22 cellular contexts compared by ENCODE assay signal in genomic region chr11:62137881-62138629, GRCh38. TPM values are rescaled to one million over a fixed set of nuclear protein-coding genes. Genes with fewer than 3 reads are reported as not detected.
DNase-seq lines count a peak whose midpoint lies in the region; ATAC-seq, FAIRE-seq and TF ChIP-seq lines count a peak whose summit lies in the region.
"Had no signal": no experiment of that assay in that cellular context is flagged by ENCODE, and none has a peak within 500 bp of the region (broad histone marks: within the 10 kb centered on the region; RNA-seq: fewer than 3 reads in every experiment).

No MANE protein-coding gene starts in this region.

- H3K9me3 Mint-ChIP-seq in type B pancreatic cell = no peaks in the 10 kb centered on the region
- H3K9me3 Mint-ChIP-seq: CD4-positive, alpha-beta T cell had no signal

- FAIRE-seq in K562 (lab: Jason Lieb, UNC) = no peak

- H3K4me1 Mint-ChIP-seq in type B pancreatic cell (ENCODE audit: unreplicated experiment) = no peaks in the 10 kb centered on the region

- H3K27me3 ChIP-seq in SK-N-SH (ENCODE audit: insufficient read depth) (no peaks in the 10 kb centered on the region), K562 (ENCODE audit: control insufficient read depth in 2 of 2, insufficient read depth in 2 of 2, low read length in 2 of 2) (no peaks in the 10 kb centered on the region)
- H3K27me3 ChIP-seq: BE2C had no signal

- H3K27ac ChIP-seq in SK-N-SH (ENCODE audit: low read depth in 2 of 2, low read length in 1 of 2) (no peak overlapping the region), K562 (ENCODE audit: extremely low read depth, low read depth, low read length) (no peak overlapping the region)
- H3K27ac ChIP-seq: 22Rv1, GM23248, SK-N-MC had no signal

- TF ChIP-seq EP300 in SK-N-SH (IDR thresholded peaks at IDR 0.05; ENCODE audit: borderline replicate concordance in 1 of 2, low read depth in 1 of 2, low read length in 1 of 2) (no peak), K562 (IDR thresholded peaks at IDR 0.05; ENCODE audit: low read length) (no peak)

- H3K9me1 ChIP-seq in K562 (ENCODE audit: control insufficient read depth, insufficient read depth, low read length) = peaks cover 4% of the 10 kb centered on the region

- TF ChIP-seq RAD21 in SK-N-SH (IDR thresholded peaks at IDR 0.05; ENCODE audit: low read length) = no peak
- no peak for TF ChIP-seq RAD21 in K562 (CRISPR knock-in tag; conservative IDR thresholded peaks at IDR 0.05 in 1 of 2, IDR thresholded peaks at IDR 0.05 in 1 of 2)

- H3K9ac ChIP-seq in SK-N-SH = no peak overlapping the region
- H3K9ac ChIP-seq in K562 (ENCODE audit: insufficient read depth in 1 of 2, low read depth in 2 of 2, low read length in 2 of 2) = peak overlapping the region in 1 of 2 experiments; percentile 28; a peak in 1 of 4 replicates
- H3K9ac ChIP-seq: GM23248 had no signal

- WGBS in SK-N-SH (ENCODE audit: low lambda C conversion rate) = 90% methylated on average over 13 of the region's 14 CpGs
- 96% methylated on average over 13 of the region's 14 CpGs for WGBS in K562 (ENCODE audit: insufficient coverage, low coverage, missing lambda C conversion rate)

- H3K4me1 ChIP-seq in SK-N-SH (ENCODE audit: control insufficient read depth in 1 of 2, insufficient read depth in 2 of 2, low read depth in 1 of 2, low read length in 1 of 2) (no peaks in the 10 kb centered on the region; a peak in 1 of 4 replicates), K562 (replicated peaks in 1 of 2; ENCODE audit: control insufficient read depth in 2 of 2, insufficient read depth in 2 of 2, low read length in 2 of 2) (peaks cover 0 to 11% of the 10 kb centered on the region in 2 experiments; a peak in 1 of 5 replicates)
- H3K4me1 ChIP-seq: BE2C had no signal

- peaks cover 3% of the 10 kb centered on the region for H3F3A ChIP-seq in SK-N-SH (replicated peaks; ENCODE audit: insufficient read depth)

- intact Hi-C loops in K562 (cut with micrococcal nuclease) = no loop called here

- POLR2A ChIA-PET in SK-N-SH (lab: Yijun Ruan, JAX) = no interaction called here
- POLR2A ChIA-PET in K562 (lab: Yijun Ruan, JAX) = interaction anchor here (0.6 to 3.9 kb wide), 3 partner anchors 14 to 1880 kb away, joined by 3 to 14 read pairs (median 5); partner anchors contain the start of gene INCENP

- peaks cover 55% of the 10 kb centered on the region for H3K79me2 ChIP-seq in SK-N-SH (ENCODE audit: insufficient read depth)
- H3K79me2 ChIP-seq in K562 (ENCODE audit: control insufficient read depth, insufficient read depth, low read length) = peaks cover 35% of the 10 kb centered on the region

- H2AFZ ChIP-seq in SK-N-SH (ENCODE audit: low read depth) = no peak overlapping the region
- no peak overlapping the region for H2AFZ ChIP-seq in K562 (ENCODE audit: low read depth, low read length)
- H2AFZ ChIP-seq: GM23248 had no signal

- CTCF ChIA-PET in SK-N-SH (lab: Yijun Ruan, JAX) (interaction anchor here (1.4 to 2.1 kb wide), 2 partner anchors 30 to 34 kb away, joined by 4 to 8 read pairs; no protein-coding TSS in a partner anchor), K562 (lab: Yijun Ruan, JAX; ENCODE audit: low intra/inter-chr PET ratio) (no interaction called here)

- H3K4me3 Mint-ChIP-seq in type B pancreatic cell = no peak overlapping the region
- H3K4me3 Mint-ChIP-seq: CD4-positive, alpha-beta T cell had no signal

- no peak overlapping the region for H3K27ac Mint-ChIP-seq in type B pancreatic cell
- H3K27ac Mint-ChIP-seq: CD4-positive, alpha-beta T cell had no signal

- H3K4me2 ChIP-seq in SK-N-SH = no peak overlapping the region
- H3K4me2 ChIP-seq in K562 (ENCODE audit: insufficient read depth, low read length) = no peak overlapping the region

- no peaks in the 10 kb centered on the region for H3K9me2 ChIP-seq in SK-N-SH

- H3K4me3 ChIP-seq in SK-N-SH (ENCODE audit: low read depth in 2 of 2, low read length in 1 of 2) (no peak overlapping the region), K562 (no peak overlapping the region)
- H3K4me3 ChIP-seq: GM23248, SK-N-MC had no signal

- no peak for TF ChIP-seq POLR2A in K562 (conservative IDR thresholded peaks at IDR 0.05)

- H3K36me3 ChIP-seq in SK-N-SH (replicated peaks in 1 of 2; ENCODE audit: control insufficient read depth in 1 of 2, insufficient read depth in 2 of 2, low read length in 1 of 2) = peaks cover 1 to 40% of the 10 kb centered on the region in 2 experiments
- peaks cover 89% of the 10 kb centered on the region; the same call in 2 of the 3 replicates for H3K36me3 ChIP-seq in K562 (ENCODE audit: control insufficient read depth, insufficient read depth, low read length)

- TF ChIP-seq CTCF in SK-N-SH (IDR thresholded peaks at IDR 0.05) (no peak), K562 (IDR thresholded peaks at IDR 0.05 in 2 of 3, conservative IDR thresholded peaks at IDR 0.05 in 1 of 3; ENCODE audit: insufficient read depth in 2 of 3, low read depth in 1 of 3, low read length in 3 of 3) (no peak), type B pancreatic cell (conservative IDR thresholded peaks at IDR 0.05) (no peak)

- H3K27me3 Mint-ChIP-seq in type B pancreatic cell = no peaks in the 10 kb centered on the region
- H3K27me3 Mint-ChIP-seq: CD4-positive, alpha-beta T cell had no signal

- DNase-seq in SK-N-SH = peak; percentile 6
- DNase-seq in K562 (ENCODE audit: extremely low read depth in 1 of 4, low spot score in 3 of 4) = no peak
- peak; percentile 40 for DNase-seq in left lobe of liver (ENCODE audit: low spot score)
- peak; percentile 63 for DNase-seq in type B pancreatic cell (ENCODE audit: extremely low spot score, unreplicated experiment)
- no peak for DNase-seq in NCI-H345 (lab: John Stamatoyannopoulos, UW)
- no peak for DNase-seq in GF-D8 (lab: John Stamatoyannopoulos, UW)
- no peak for DNase-seq in NCI-H2196 treated with DMSO at 0.1 percent for 48 hours (lab: John Stamatoyannopoulos, UW; ENCODE audit: unreplicated experiment)
- DNase-seq: BE2C, DMS53, GM23248, KBM-7, NCI-H1417 treated with DMSO at 0.1 percent for 48 hours, NCI-H1930, NCI-H2171, NCI-H510A treated with DMSO at 0.1 percent for 48 hours had no signal

- BruUV-seq in K562 (replicated peaks; lab: Mats Ljungman, UMichigan) = no TSS peak

- no peaks in the 10 kb centered on the region for H3K36me3 Mint-ChIP-seq in type B pancreatic cell

- peaks cover 12% of the 10 kb centered on the region; the same call in 1 of the 2 replicates for H4K20me1 ChIP-seq in SK-N-SH (ENCODE audit: insufficient read depth)
- H4K20me1 ChIP-seq in K562 (replicated peaks; ENCODE audit: control insufficient read depth, insufficient read depth, low read length) = peaks cover 19% of the 10 kb centered on the region

- H3K9me3 ChIP-seq in SK-N-SH = no peaks in the 10 kb centered on the region
- no peaks in the 10 kb centered on the region for H3K9me3 ChIP-seq in K562 (replicated peaks; ENCODE audit: control insufficient read depth, insufficient read depth, low read depth, low read length)
- H3K9me3 ChIP-seq: BE2C had no signal

- in situ Hi-C loops in K562 (cut with MboI) = no loop called here

- ATAC-seq in SK-N-SH treated with all-trans-retinoic acid at 6 μM for 48 hours (no peak), K562 (no peak), left lobe of liver (no peak)
- ATAC-seq: Panc1, Right ventricle myocardium inferior had no signal

RNA-seq across cellular contexts. Expression of gene INCENP, which starts 14.2 kb away (rescaled TPM):
- polyA plus RNA-seq in SK-N-SH (2012; rRNA removed) (14.5 and 20.1 TPM in 2 replicates), K562 (2011; rRNA removed) (25.2 and 37.0 TPM in 2 replicates), K562 (2014; fragmentation: Illumina TruSeq; extraction: Trizol) (40.9 and 52.0 TPM in 2 replicates), K562 (2014; fragmentation: Nextera tagmentation; extraction: Ambion mirVana) (1 to 10 TPM; 1.1 to 3.3 TPM), K562 (2014; rRNA removed) (41.9 and 46.4 TPM in 2 replicates)
- polyA plus RNA-seq in SK-N-SH (2012; cell fraction: cytosol; rRNA removed) = 9.8 and 12.8 TPM in 2 replicates
- polyA plus RNA-seq in SK-N-SH (2012; cell fraction: nucleus; rRNA removed) = 26.7 and 32.6 TPM in 2 replicates
- total RNA-seq in K562 (2011; cell fraction: chromatin; rRNA removed; ENCODE audit: low replicate concordance) = 77.0 and 104 TPM in 2 replicates
- 49.2 and 49.6 TPM in 2 replicates for total RNA-seq in K562 (2011; cell fraction: nucleolus; rRNA removed)
- 50.6 and 77.9 TPM in 2 replicates for total RNA-seq in K562 (2011; cell fraction: nucleoplasm; rRNA removed)
- total RNA-seq in K562 (2014; rRNA removed) (51.4 and 59.4 TPM in 2 replicates), K562 (2014; rRNA removed; fragmentation: Illumina TruSeq; extraction: Trizol) (25.0 and 35.2 TPM in 2 replicates), K562 (2015; rRNA removed; fragmentation: Illumina TruSeq; extraction: Trizol) (28.2 and 29.9 TPM in 2 replicates), K562 (2021) (78.1 and 97.9 TPM in 2 replicates), left lobe of liver (7.3 TPM), type B pancreatic cell (ENCODE audit: low replicate concordance) (38.8 and 96.7 TPM in 2 replicates)
- polyA plus RNA-seq in K562 (2011; cell fraction: cytosol; rRNA removed) = 28.9 and 42.0 TPM in 2 replicates
- 66.5 and 106 TPM in 2 replicates for polyA plus RNA-seq in K562 (2011; cell fraction: nucleus; rRNA removed)
- 39.2 and 41.6 TPM in 2 replicates for polyA plus RNA-seq in K562 (2012)
- polyA minus RNA-seq in K562 (2011; rRNA and poly(A)+ RNA removed) = 31.3 and 39.8 TPM in 2 replicates
- 62.3 and 71.7 TPM in 2 replicates for polyA minus RNA-seq in K562 (2011; cell fraction: cytosol; rRNA and poly(A)+ RNA removed)
- polyA minus RNA-seq in K562 (2011; cell fraction: nucleus; rRNA and poly(A)+ RNA removed) = 29.8 and 46.9 TPM in 2 replicates

RNA-seq across cellular contexts. Expression of gene SCGB1D1, which starts 52.0 kb away (rescaled TPM):
- not detected in 2 replicates for polyA plus RNA-seq in SK-N-SH (2012; rRNA removed)
- not detected in 2 replicates for polyA plus RNA-seq in SK-N-SH (2012; cell fraction: cytosol; rRNA removed)
- polyA plus RNA-seq in SK-N-SH (2012; cell fraction: nucleus; rRNA removed) = not detected in 2 replicates
- total RNA-seq in K562 (2011; cell fraction: chromatin; rRNA removed; ENCODE audit: low replicate concordance) = not detected in 2 replicates
- total RNA-seq in K562 (2011; cell fraction: nucleolus; rRNA removed) = not detected in 2 replicates
- not detected in 2 replicates for total RNA-seq in K562 (2011; cell fraction: nucleoplasm; rRNA removed)
- total RNA-seq in K562 (2014; rRNA removed) = not detected in 2 replicates
- total RNA-seq in K562 (2014; rRNA removed; fragmentation: Illumina TruSeq; extraction: Trizol) = not detected in 2 replicates
- total RNA-seq in K562 (2015; rRNA removed; fragmentation: Illumina TruSeq; extraction: Trizol) = not detected in 2 replicates
- total RNA-seq in K562 (2021) = not detected in 2 replicates
- not detected in 2 replicates for polyA plus RNA-seq in K562 (2011; rRNA removed)
- polyA plus RNA-seq in K562 (2011; cell fraction: cytosol; rRNA removed) = not detected in 2 replicates
- not detected in 2 replicates for polyA plus RNA-seq in K562 (2011; cell fraction: nucleus; rRNA removed)
- polyA plus RNA-seq in K562 (2012) = not detected in 2 replicates
- not detected in 2 replicates for polyA plus RNA-seq in K562 (2014; fragmentation: Illumina TruSeq; extraction: Trizol)
- not detected for polyA plus RNA-seq in K562 (2014; fragmentation: Nextera tagmentation; extraction: Ambion mirVana)
- not detected in 2 replicates for polyA plus RNA-seq in K562 (2014; rRNA removed)
- not detected in 2 replicates for polyA minus RNA-seq in K562 (2011; rRNA and poly(A)+ RNA removed)
- polyA minus RNA-seq in K562 (2011; cell fraction: cytosol; rRNA and poly(A)+ RNA removed) = not detected in 2 replicates
- polyA minus RNA-seq in K562 (2011; cell fraction: nucleus; rRNA and poly(A)+ RNA removed) = not detected in 2 replicates
- not detected for total RNA-seq in left lobe of liver
- not detected in 2 replicates for total RNA-seq in type B pancreatic cell (ENCODE audit: low replicate concordance)
- total RNA-seq: CD4-positive, alpha-beta T cell; GM23248; Right ventricle myocardium inferior had no signal
- polyA plus RNA-seq: AG04450, GM23248 had no signal

Comparison
In these comparisons a context has a peak if more than half of its experiments do, and no peak if none do; other contexts are left out.
1. DNase-seq: peak in SK-N-SH (single experiment), left lobe of liver (single experiment) and type B pancreatic cell (single experiment); none in K562 (0 of 4), NCI-H345 (single experiment), GF-D8 (single experiment) and NCI-H2196 treated with DMSO at 0.1 percent for 48 hours (single experiment).